In the genomic region with DNA sequence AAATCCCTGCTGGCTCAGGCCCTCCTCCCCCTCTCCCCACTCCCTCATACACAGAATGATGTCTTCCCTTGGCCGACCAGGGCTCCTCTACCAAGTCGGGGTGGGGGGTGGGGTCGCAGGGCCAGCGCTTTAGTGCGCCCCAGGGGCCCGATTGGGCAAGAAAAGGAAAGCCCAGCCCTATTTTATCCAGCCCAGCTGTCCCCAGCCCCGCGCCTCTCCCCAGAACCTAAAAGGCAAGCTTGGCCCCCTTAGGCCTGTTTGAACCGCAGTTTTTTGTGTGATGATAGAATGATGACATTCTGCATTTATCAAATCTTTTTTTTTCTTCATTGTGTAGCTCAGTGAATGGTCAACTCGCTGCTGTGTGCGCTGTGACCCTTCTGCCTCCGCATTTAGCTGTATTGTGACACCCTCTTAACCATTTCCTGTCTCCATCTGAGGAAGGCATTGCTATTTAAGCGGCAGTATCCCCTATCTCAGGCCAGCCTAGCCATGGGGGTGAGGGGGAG, we compare ENCODE assay signal across 9 cellular contexts.
DNase-seq lines count a peak whose midpoint lies in the region; ATAC-seq and TF ChIP-seq lines count a peak whose summit lies in the region.
"Had no signal": no experiment of that assay in that cellular context is flagged by ENCODE, and none has a peak within 500 bp of the region (broad histone marks: within the 10 kb centered on the region; RNA-seq: fewer than 3 reads in every experiment).

No MANE protein-coding gene starts in this region.

- peak overlapping the region; percentile 95 for H3K4me3 Mint-ChIP-seq in activated CD4-positive, alpha-beta T cell treated with anti-CD3 and anti-CD28 coated beads, Interleukin-2, amount 10 ng/mL, durations not matched to agents 24 days and 14 days
- peak overlapping the region; percentile 74 for H3K4me3 Mint-ChIP-seq in activated CD4-positive, alpha-beta memory T cell treated with anti-CD3 and anti-CD28 coated beads for 36 hours

- no peak for DNase-seq in activated CD4-positive, alpha-beta T cell treated with anti-CD3 and anti-CD28 coated beads, Interleukin-2, amount 10 ng/mL, durations not matched to agents 24 days and 14 days
- DNase-seq in activated CD4-positive, alpha-beta T cell treated with anti-CD3 and anti-CD28 coated beads for 1 hour: no peak
- DNase-seq in activated CD4-positive, alpha-beta memory T cell treated with anti-CD3 and anti-CD28 coated beads for 36 hours: no peak
- peak in 1 of 2 donors; percentile 26 for DNase-seq in suprapubic skin (ENCODE audit: low spot score in 2 of 2)
- no peak for DNase-seq in NCI-H1930 (lab: John Stamatoyannopoulos, UW)
- no peak for DNase-seq in SHP77 treated with DMSO at 0.1 percent for 48 hours (lab: John Stamatoyannopoulos, UW)
- DNase-seq: occipital lobe had no signal

- peaks cover 2% of the 10 kb centered on the region for H3K36me3 Mint-ChIP-seq in activated CD4-positive, alpha-beta T cell treated with anti-CD3 and anti-CD28 coated beads, Interleukin-2, amount 10 ng/mL, durations not matched to agents 24 days and 14 days (ENCODE audit: low read depth)
- H3K36me3 Mint-ChIP-seq in activated CD4-positive, alpha-beta memory T cell treated with anti-CD3 and anti-CD28 coated beads for 36 hours: no peaks in the 10 kb centered on the region

- H3K27ac ChIP-seq in suprapubic skin: no peak overlapping the region

- H3K9me3 ChIP-seq in iPS-18c (ENCODE audit: control insufficient read depth, insufficient read depth, low read length) (no peaks in the 10 kb centered on the region), suprapubic skin (no peaks in the 10 kb centered on the region)

- no peaks in the 10 kb centered on the region for H3K36me3 ChIP-seq in suprapubic skin

- no peak for TF ChIP-seq CTCF in suprapubic skin (IDR thresholded peaks at IDR 0.05)

- POLR2A ChIA-PET in activated CD4-positive, alpha-beta memory T cell treated with anti-CD3 and anti-CD28 coated beads for 36 hours (lab: Charles Lee): no interaction called here

- TF ChIP-seq POLR2A in suprapubic skin (IDR thresholded peaks at IDR 0.05): no peak

- no peak for ATAC-seq in HG03175 (IDR thresholded peaks at IDR 0.05; ENCODE audit: unreplicated experiment)

- peaks cover 32% of the 10 kb centered on the region for H3K4me1 ChIP-seq in suprapubic skin

- H3K27me3 ChIP-seq in suprapubic skin: peaks cover 28% of the 10 kb centered on the region

- TF ChIP-seq EP300 in suprapubic skin (IDR thresholded peaks at IDR 0.05): no peak

- peak overlapping the region; percentile 64 for H3K4me3 ChIP-seq in iPS-18c (ENCODE audit: insufficient read depth, low read depth, low read length)
- peak overlapping the region; percentile 70 for H3K4me3 ChIP-seq in suprapubic skin

- 10% methylated on average over 13 of the region's 13 CpGs for WGBS in suprapubic skin

- peaks cover 59% of the 10 kb centered on the region for H3K27me3 Mint-ChIP-seq in activated CD4-positive, alpha-beta T cell treated with anti-CD3 and anti-CD28 coated beads, Interleukin-2, amount 10 ng/mL, durations not matched to agents 24 days and 14 days
- H3K27me3 Mint-ChIP-seq in activated CD4-positive, alpha-beta memory T cell treated with anti-CD3 and anti-CD28 coated beads for 36 hours: peaks cover 48% of the 10 kb centered on the region

- H3K27ac Mint-ChIP-seq in activated CD4-positive, alpha-beta T cell treated with anti-CD3 and anti-CD28 coated beads, Interleukin-2, amount 10 ng/mL, durations not matched to agents 24 days and 14 days: peak overlapping the region; percentile 52
- H3K27ac Mint-ChIP-seq in activated CD4-positive, alpha-beta memory T cell treated with anti-CD3 and anti-CD28 coated beads for 36 hours: peak overlapping the region; percentile 35

- H3K9me3 Mint-ChIP-seq in activated CD4-positive, alpha-beta T cell treated with anti-CD3 and anti-CD28 coated beads, Interleukin-2, amount 10 ng/mL, durations not matched to agents 24 days and 14 days: no peaks in the 10 kb centered on the region
- no peaks in the 10 kb centered on the region for H3K9me3 Mint-ChIP-seq in activated CD4-positive, alpha-beta memory T cell treated with anti-CD3 and anti-CD28 coated beads for 36 hours

- CTCF ChIA-PET in activated CD4-positive, alpha-beta memory T cell treated with anti-CD3 and anti-CD28 coated beads for 36 hours (lab: Charles Lee): interaction anchor here (1.2 to 1.5 kb wide), 2 partner anchors 162 to 322 kb away, joined by 4 read pairs; a partner anchor contains a TSS

- H3K4me1 Mint-ChIP-seq in activated CD4-positive, alpha-beta T cell treated with anti-CD3 and anti-CD28 coated beads, Interleukin-2, amount 10 ng/mL, durations not matched to agents 24 days and 14 days: peaks cover 45% of the 10 kb centered on the region
- peaks cover 28% of the 10 kb centered on the region for H3K4me1 Mint-ChIP-seq in activated CD4-positive, alpha-beta memory T cell treated with anti-CD3 and anti-CD28 coated beads for 36 hours (ENCODE audit: low read depth)

- intact Hi-C loops in activated CD4-positive, alpha-beta T cell treated with anti-CD3 and anti-CD28 coated beads, Interleukin-2, amount 10 ng/mL, durations not matched to agents 24 days and 14 days (cut with micrococcal nuclease): no loop called here
- intact Hi-C loops in activated CD4-positive, alpha-beta memory T cell treated with anti-CD3 and anti-CD28 coated beads for 36 hours (cut with micrococcal nuclease): no loop called here
